Comparison of ENCODE assay signal across 10 cellular contexts in genomic region chr1:223341111-223341510, GRCh38. TPM values are rescaled to one million over a fixed set of nuclear protein-coding genes. Genes with fewer than 3 reads are reported as not detected.
A peak's percentile ranks its signal among the peaks of the same experiment; 100 is the strongest.
DNase-seq lines count a peak whose midpoint lies in the region; ATAC-seq and TF ChIP-seq lines count a peak whose summit lies in the region.
"Had no signal": no experiment of that assay in that cellular context is flagged by ENCODE, and none has a peak within 500 bp of the region (broad histone marks: within the 10 kb centered on the region; RNA-seq: fewer than 3 reads in every experiment).

No MANE protein-coding gene starts in this region.

- ATAC-seq in IMR-90 (ENCODE audit: low read depth) (peak; percentile 77), gastrocnemius medialis (peak; percentile 73 to 90), PC-3 (no peak)
- no peak for ATAC-seq in activated T-cell treated with anti-CD3 and anti-CD28 coated beads, Interleukin-2, amount 50 U/mL, for 72 hours (replicated peaks in 1 of 2)

- H3K9me1 ChIP-seq in IMR-90 (ENCODE audit: insufficient read depth, low read length) = no peaks in the 10 kb centered on the region

- no peaks in the 10 kb centered on the region for H3K9me3 Mint-ChIP-seq in T-helper 2 cell treated with Interferon-gamma antibody and Interleukin-4, amounts not matched to agents 5 μg/mL and 100 μg/mL, for 36 hours
- H3K9me3 Mint-ChIP-seq in activated T-cell treated with anti-CD3 and anti-CD28 coated beads, Interleukin-2, amount 50 U/mL, for 72 hours = no peaks in the 10 kb centered on the region

- H2AFZ ChIP-seq in IMR-90 (replicated peaks; ENCODE audit: low read length, poor library complexity) = no peak overlapping the region
- no peak overlapping the region for H2AFZ ChIP-seq in PC-3 (ENCODE audit: low read length)

- dilution Hi-C loops in IMR-90 (cut with HindIII; ENCODE audit: low sequenced_read_pairs, unreplicated experiment) = no loop called here

- H3K36me3 ChIP-seq in IMR-90 (ENCODE audit: control insufficient read depth, insufficient read depth, low read length) (no peaks in the 10 kb centered on the region), gastrocnemius medialis (no peaks in the 10 kb centered on the region), PC-3 (ENCODE audit: low read depth, low read length) (no peaks in the 10 kb centered on the region)

- no peak overlapping the region for H2BK20ac ChIP-seq in IMR-90 (ENCODE audit: low read depth, low read length)

- CTCF ChIA-PET in IMR-90 (lab: Yijun Ruan, JAX) (interaction anchor here (0.6 to 1.0 kb wide), 2 partner anchors 12 to 199 kb away, joined by 3 read pairs; no protein-coding TSS in a partner anchor), PC-3 (lab: Charles Lee) (no interaction called here)

- H2AK9ac ChIP-seq in IMR-90 (replicated peaks; ENCODE audit: low read depth, low read length, poor library complexity) = no peak overlapping the region

- no peaks in the 10 kb centered on the region for H3F3A ChIP-seq in PC-3 (ENCODE audit: low read length, unreplicated experiment)

- no peaks in the 10 kb centered on the region for H3K4me1 Mint-ChIP-seq in T-helper 2 cell treated with Interferon-gamma antibody and Interleukin-4, amounts not matched to agents 5 μg/mL and 100 μg/mL, for 36 hours (ENCODE audit: low read depth)
- no peaks in the 10 kb centered on the region for H3K4me1 Mint-ChIP-seq in activated T-cell treated with anti-CD3 and anti-CD28 coated beads, Interleukin-2, amount 50 U/mL, for 72 hours (ENCODE audit: low read depth)

- H3K27ac Mint-ChIP-seq in T-helper 2 cell treated with Interferon-gamma antibody and Interleukin-4, amounts not matched to agents 5 μg/mL and 100 μg/mL, for 36 hours = no peak overlapping the region
- no peak overlapping the region for H3K27ac Mint-ChIP-seq in activated T-cell treated with anti-CD3 and anti-CD28 coated beads, Interleukin-2, amount 50 U/mL, for 72 hours

- H3K9me2 ChIP-seq in PC-3 (replicated peaks; ENCODE audit: low read length) = no peaks in the 10 kb centered on the region

- H3K4me1 ChIP-seq in IMR-90 (ENCODE audit: control insufficient read depth, insufficient read depth, low read length) (no peaks in the 10 kb centered on the region), gastrocnemius medialis (peaks cover 0 to 40% of the 10 kb centered on the region in 2 donors), PC-3 (ENCODE audit: insufficient read depth, low read length) (no peaks in the 10 kb centered on the region)

- intact Hi-C loops in IMR-90 (cut with micrococcal nuclease) (no loop called here), gastrocnemius medialis (cut with DNase I; ENCODE audit: low total_unique reads) (no loop called here), PC-3 (cut with micrococcal nuclease) (no loop called here)

- no peak overlapping the region for H3K18ac ChIP-seq in IMR-90 (ENCODE audit: low read depth, low read length)

- H3K4me3 ChIP-seq in IMR-90 (ENCODE audit: insufficient read depth, low read depth, low read length) (no peak overlapping the region), gastrocnemius medialis (no peak overlapping the region), PC-3 (ENCODE audit: low read length) (no peak overlapping the region)

- no peak overlapping the region for H3K4me3 Mint-ChIP-seq in T-helper 2 cell treated with Interferon-gamma antibody and Interleukin-4, amounts not matched to agents 5 μg/mL and 100 μg/mL, for 36 hours
- no peak overlapping the region for H3K4me3 Mint-ChIP-seq in activated T-cell treated with anti-CD3 and anti-CD28 coated beads, Interleukin-2, amount 50 U/mL, for 72 hours

- H3K27ac ChIP-seq in IMR-90 (ENCODE audit: insufficient read depth, low read length) (no peak overlapping the region), gastrocnemius medialis (peak overlapping the region in 3 of 4 donors; percentile 62 to 77 (median 72)), PC-3 (ENCODE audit: low read length) (no peak overlapping the region)

- H3K4me2 ChIP-seq in IMR-90 (ENCODE audit: low read depth, low read length) = no peak overlapping the region
- no peak overlapping the region for H3K4me2 ChIP-seq in PC-3 (ENCODE audit: low read length)

- no peaks in the 10 kb centered on the region for H3K79me2 ChIP-seq in PC-3 (ENCODE audit: low read length)

- no peak overlapping the region for H3K9ac ChIP-seq in IMR-90 (ENCODE audit: low read depth, low read length)
- H3K9ac ChIP-seq in PC-3 (ENCODE audit: low read length) = no peak overlapping the region

- no peaks in the 10 kb centered on the region for H3K9me3 ChIP-seq in IMR-90 (ENCODE audit: control insufficient read depth, insufficient read depth, low read length)
- H3K9me3 ChIP-seq in gastrocnemius medialis = no peaks in the 10 kb centered on the region
- no peaks in the 10 kb centered on the region for H3K9me3 ChIP-seq in PC-3 (ENCODE audit: low read length)

- H4K8ac ChIP-seq in IMR-90 (ENCODE audit: low read depth in 2 of 2, low read length in 2 of 2) = no peak overlapping the region

- no peak overlapping the region for H4K5ac ChIP-seq in IMR-90 (ENCODE audit: low read depth, low read length)

- no peak overlapping the region for H3K4ac ChIP-seq in IMR-90 (ENCODE audit: low read depth, low read length)

- H3K56ac ChIP-seq in IMR-90 (ENCODE audit: extremely low read depth, insufficient read depth, low read length) = no peak overlapping the region

- no peaks in the 10 kb centered on the region for H4K20me1 ChIP-seq in IMR-90 (ENCODE audit: insufficient read depth, low read length)
- H4K20me1 ChIP-seq in PC-3 (ENCODE audit: low read length) = no peaks in the 10 kb centered on the region

- H3K27me3 ChIP-seq in IMR-90 (ENCODE audit: control insufficient read depth, insufficient read depth, low read length) (peaks cover 30% of the 10 kb centered on the region), gastrocnemius medialis (no peaks in the 10 kb centered on the region), PC-3 (ENCODE audit: low read length) (peaks cover 80% of the 10 kb centered on the region)

- no peak overlapping the region for H2BK120ac ChIP-seq in IMR-90 (ENCODE audit: low read depth, low read length)

- no peak for TF ChIP-seq RAD21 in IMR-90 (IDR thresholded peaks at IDR 0.05; ENCODE audit: low read length)

- H4K91ac ChIP-seq in IMR-90 (ENCODE audit: insufficient read depth, low read depth, low read length) = no peak overlapping the region

- no peak overlapping the region for H2AK5ac ChIP-seq in IMR-90 (ENCODE audit: low read depth, low read length)

- BruUV-seq in IMR-90 (replicated peaks; lab: Mats Ljungman, UMichigan) = no TSS peak
- no TSS peak for BruUV-seq in PC-3 (replicated peaks; lab: Mats Ljungman, UMichigan)

- H3K23ac ChIP-seq in IMR-90 (ENCODE audit: low read depth, low read length) = no peak overlapping the region

- no peak overlapping the region for H3K14ac ChIP-seq in IMR-90 (replicated peaks; ENCODE audit: low read depth, low read length)

- no peaks in the 10 kb centered on the region for H3K79me1 ChIP-seq in IMR-90 (ENCODE audit: low read depth in 1 of 2, low read length in 2 of 2)

- 42% methylated on average over 3 of the region's 7 CpGs; no CpG with 5 or more reads in 1 of the 2 experiments for WGBS in IMR-90 (ENCODE audit: extremely low coverage in 2 of 2, insufficient read length in 1 of 2), 2 experiments

- no peak overlapping the region for H2BK15ac ChIP-seq in IMR-90 (ENCODE audit: low read depth, low read length)

- peak; percentile 56 for DNase-seq in IMR-90
- DNase-seq in SW480 (ENCODE audit: low spot score) = peak; percentile 33
- DNase-seq in globus pallidus (ENCODE audit: low spot score) = peak; percentile 29
- peak; percentile 77 for DNase-seq in gastrocnemius medialis
- no peak for DNase-seq in stimulated activated naive CD4-positive, alpha-beta T cell treated with Interleukin-2 at 50 U/mL for 16 hours (lab: John Stamatoyannopoulos, UW)
- DNase-seq in T-helper 2 cell treated with Interferon-gamma antibody and Interleukin-4, amounts not matched to agents 5 μg/mL and 100 μg/mL, for 36 hours (ENCODE audit: low spot score) = no peak
- DNase-seq in PC-3 = no peak
- DNase-seq in activated T-cell treated with anti-CD3 and anti-CD28 coated beads, Interleukin-2, amount 50 U/mL, for 72 hours = no peak

- no peak overlapping the region for H2BK5ac ChIP-seq in IMR-90 (ENCODE audit: low read depth, low read length, poor library complexity, severe bottlenecking)

- POLR2A ChIA-PET in IMR-90 (lab: Charles Lee; ENCODE audit: unreplicated experiment) (no interaction called here), PC-3 (lab: Charles Lee; ENCODE audit: unreplicated experiment) (no interaction called here)

- in situ Hi-C loops in IMR-90 (cut with MboI; ENCODE audit: low sequenced_read_pairs) (no loop called here), gastrocnemius medialis (cut with MboI; ENCODE audit: low sequenced_read_pairs in 4 of 4) (no loop called here)

- TF ChIP-seq POLR2A in IMR-90 (IDR thresholded peaks at IDR 0.05; ENCODE audit: low read depth, low read length) (no peak), gastrocnemius medialis (IDR thresholded peaks at IDR 0.05) (no peak)

- TF ChIP-seq CTCF in IMR-90 (conservative IDR thresholded peaks at IDR 0.05; ENCODE audit: low read depth, low read length) = no peak
- no peak for TF ChIP-seq CTCF in gastrocnemius medialis (IDR thresholded peaks at IDR 0.05 in 4 of 5, conservative IDR thresholded peaks at IDR 0.05 in 1 of 5)
- TF ChIP-seq CTCF in PC-3 (conservative IDR thresholded peaks at IDR 0.05; ENCODE audit: low read depth, low read length) = no peak

- no peaks in the 10 kb centered on the region for H3K36me3 Mint-ChIP-seq in T-helper 2 cell treated with Interferon-gamma antibody and Interleukin-4, amounts not matched to agents 5 μg/mL and 100 μg/mL, for 36 hours (ENCODE audit: low read depth)
- H3K36me3 Mint-ChIP-seq in activated T-cell treated with anti-CD3 and anti-CD28 coated beads, Interleukin-2, amount 50 U/mL, for 72 hours (ENCODE audit: insufficient read depth in 2 of 2) = no peaks in the 10 kb centered on the region

- no peaks in the 10 kb centered on the region for H3K27me3 Mint-ChIP-seq in T-helper 2 cell treated with Interferon-gamma antibody and Interleukin-4, amounts not matched to agents 5 μg/mL and 100 μg/mL, for 36 hours (ENCODE audit: low read depth)
- H3K27me3 Mint-ChIP-seq in activated T-cell treated with anti-CD3 and anti-CD28 coated beads, Interleukin-2, amount 50 U/mL, for 72 hours (ENCODE audit: low read depth) = no peaks in the 10 kb centered on the region

TF ChIP-seq in IMR-90, 13 proteins besides CTCF, POLR2A, EP300 and RAD21 (continues in another document):
- no peak for TF ChIP-seq RCOR1 (IDR thresholded peaks at IDR 0.05; ENCODE audit: insufficient replicate concordance, low read length)

RNA-seq across cellular contexts. Expression of gene SUSD4, which starts 22.9 kb away (rescaled TPM):
- 1.1 and 2.7 TPM in 2 replicates for total RNA-seq in IMR-90 (2012; rRNA removed)
- polyA plus RNA-seq in IMR-90 (2012; rRNA removed) = 1.7 and 1.8 TPM in 2 replicates
- 0.58 and 1.4 TPM in 2 replicates for polyA plus RNA-seq in IMR-90 (2012; cell fraction: cytosol; rRNA removed)
- polyA plus RNA-seq in IMR-90 (2012; cell fraction: nucleus; rRNA removed; ENCODE audit: low replicate concordance) = 1.2 and 2.2 TPM in 2 replicates
- total RNA-seq in gastrocnemius medialis = 1 to 10 TPM in 3 of 4 donors, not detected in 1; 1.2 to 4.0 (median 3.3) TPM
- 1.3 and 5.2 TPM in 2 replicates for total RNA-seq in PC-3 (2014; rRNA removed)
- total RNA-seq in activated T-cell treated with anti-CD3 and anti-CD28 coated beads, Interleukin-2, amount 50 U/mL, for 72 hours = 1 to 10 TPM in 1 of 2 donors, under 1 TPM in 1; 0.58 to 1.1 TPM
- total RNA-seq: fibroblast of villous mesenchyme had no signal

RNA-seq across cellular contexts. Expression of gene CCDC185, which starts 52.1 kb away (rescaled TPM):
- total RNA-seq in IMR-90 (2012; rRNA removed) = not detected in 2 replicates
- not detected in 2 replicates for polyA plus RNA-seq in IMR-90 (2012; rRNA removed)
- not detected in 2 replicates for polyA plus RNA-seq in IMR-90 (2012; cell fraction: cytosol; rRNA removed)
- not detected in 2 replicates for polyA plus RNA-seq in IMR-90 (2012; cell fraction: nucleus; rRNA removed; ENCODE audit: low replicate concordance)
- total RNA-seq in gastrocnemius medialis = not detected
- total RNA-seq in PC-3 (2014; rRNA removed) = not detected in 2 replicates
- not detected for total RNA-seq in activated T-cell treated with anti-CD3 and anti-CD28 coated beads, Interleukin-2, amount 50 U/mL, for 72 hours
- total RNA-seq: fibroblast of villous mesenchyme had no signal
- polyA plus RNA-seq: thymus had no signal

Comparison
In these comparisons a context has a peak if more than half of its experiments do, and no peak if none do; other contexts are left out.
1. ATAC-seq: peak in IMR-90 (single experiment) and gastrocnemius medialis (2 of 2); none in PC-3 (single experiment) and activated T-cell treated with anti-CD3 and anti-CD28 coated beads, Interleukin-2, amount 50 U/mL, for 72 hours (0 of 2).
2. DNase-seq: peak in IMR-90 (single experiment), SW480 (single experiment), globus pallidus (single experiment) and gastrocnemius medialis (2 of 2); none in stimulated activated naive CD4-positive, alpha-beta T cell treated with Interleukin-2 at 50 U/mL for 16 hours (single experiment), T-helper 2 cell treated with Interferon-gamma antibody and Interleukin-4, amounts not matched to agents 5 μg/mL and 100 μg/mL, for 36 hours (single experiment), PC-3 (single experiment) and activated T-cell treated with anti-CD3 and anti-CD28 coated beads, Interleukin-2, amount 50 U/mL, for 72 hours (0 of 2).
3. H3K27ac ChIP-seq: peak in gastrocnemius medialis (3 of 4); none in IMR-90 (single experiment) and PC-3 (single experiment).